In the genomic region with DNA sequence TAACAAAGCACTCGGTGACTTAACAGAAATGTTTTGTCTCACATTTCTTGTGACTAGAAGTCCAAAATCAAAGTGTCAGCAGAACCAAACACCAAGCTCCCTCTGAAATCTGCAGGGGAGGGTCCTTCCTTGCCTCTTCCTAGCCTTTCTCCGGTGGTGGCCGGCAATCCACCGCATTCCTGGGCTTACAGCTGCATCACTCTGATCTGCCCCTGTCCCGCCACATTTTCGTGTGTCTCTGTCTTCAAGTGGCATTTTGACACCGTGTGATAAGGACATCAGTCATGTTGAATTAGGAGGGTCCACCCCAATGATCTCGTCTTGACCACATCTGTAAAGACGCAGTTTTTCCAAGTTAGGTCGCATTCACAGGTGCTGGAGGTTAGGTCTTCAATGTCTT, we compare ENCODE assay signal across 9 cellular contexts. TPM values are rescaled to one million over a fixed set of nuclear protein-coding genes. Genes with fewer than 3 reads are reported as not detected.
A peak's percentile ranks its signal among the peaks of the same experiment; 100 is the strongest.
DNase-seq lines count a peak whose midpoint lies in the region; ATAC-seq, FAIRE-seq and TF ChIP-seq lines count a peak whose summit lies in the region.
"Had no signal": no experiment of that assay in that cellular context is flagged by ENCODE, and none has a peak within 500 bp of the region (broad histone marks: within the 10 kb centered on the region; RNA-seq: fewer than 3 reads in every experiment).

No MANE protein-coding gene starts in this region.

- H3K27me3 Mint-ChIP-seq in CD8-positive, alpha-beta T cell (ENCODE audit: low read depth): no peaks in the 10 kb centered on the region
- peaks cover 26% of the 10 kb centered on the region for H3K27me3 Mint-ChIP-seq in neural crest cell (ENCODE audit: low read depth)

- TSS peak; percentile 69 for BruUV-seq in GM12878 (replicated peaks; lab: Mats Ljungman, UMichigan)

- CTCF ChIA-PET in CD8-positive, alpha-beta T cell (lab: Charles Lee): interaction anchor here (1.7 kb wide), 1 partner anchor 202 kb away, joined by 6 read pairs; no protein-coding TSS in a partner anchor
- CTCF ChIA-PET in GM12878 (lab: Yijun Ruan, JAX): interaction anchor here (0.6 to 4.8 kb wide), 4 partner anchors 19 to 201 kb away, joined by 4 to 40 read pairs (median 4); no protein-coding TSS in a partner anchor

- H2AFZ ChIP-seq in GM12878 (ENCODE audit: control insufficient read depth, low read depth, low read length): peak overlapping the region; percentile 92

- H3K4me1 ChIP-seq in CD8-positive, alpha-beta T cell (ENCODE audit: insufficient read depth, low read length): peaks cover 11% of the 10 kb centered on the region
- peaks cover 5% of the 10 kb centered on the region; the same call in 1 of the 2 replicates for H3K4me1 ChIP-seq in GM12878 (ENCODE audit: control insufficient read depth, insufficient read depth, low read length)

- H3K27ac Mint-ChIP-seq in CD8-positive, alpha-beta T cell: peak overlapping the region; percentile 93
- H3K27ac Mint-ChIP-seq in neural crest cell (ENCODE audit: unreplicated experiment): no peak overlapping the region

- peaks cover 34% of the 10 kb centered on the region for H3K79me2 ChIP-seq in GM12878 (ENCODE audit: control insufficient read depth, insufficient read depth, low read length)

- FAIRE-seq in GM12878 (lab: Jason Lieb, UNC): no peak

- H4K20me1 ChIP-seq in GM12878 (ENCODE audit: control insufficient read depth, insufficient read depth): no peaks in the 10 kb centered on the region

- no peak for TF ChIP-seq POLR2A in GM12878 (IDR thresholded peaks at IDR 0.05; ENCODE audit: low read depth, low read length)

- no peak for ATAC-seq in CD8-positive, alpha-beta T cell
- ATAC-seq in GM12878: no peak

- no peaks in the 10 kb centered on the region for H3K36me3 ChIP-seq in CD8-positive, alpha-beta T cell (ENCODE audit: insufficient read depth, low read length)
- 0 out of 4 replicates have a peak, but pooled peaks cover 0 to 2% of the 10 kb centered on the region in 2 experiments for H3K36me3 ChIP-seq in GM12878 (ENCODE audit: control insufficient read depth in 2 of 2, insufficient read depth in 2 of 2, low read length in 1 of 2)

- H3K4me2 ChIP-seq in GM12878 (ENCODE audit: control insufficient read depth, insufficient read depth): peak overlapping the region; percentile 48

- no peaks in the 10 kb centered on the region for H3K27me3 ChIP-seq in CD8-positive, alpha-beta T cell (ENCODE audit: insufficient read depth, low read length)
- H3K27me3 ChIP-seq in GM12878 (replicated peaks in 1 of 2; ENCODE audit: control insufficient read depth in 2 of 2, insufficient read depth in 2 of 2, low read length in 1 of 2): no peaks in the 10 kb centered on the region

- RAD21 ChIA-PET in GM12878 (lab: Charles Lee; ENCODE audit: unreplicated experiment): interaction anchor here (0.6 to 5.7 kb wide), 3 partner anchors 32 to 217 kb away, joined by 3 to 46 read pairs (median 4); no protein-coding TSS in a partner anchor

- no peak for TF ChIP-seq EP300 in GM12878 (IDR thresholded peaks at IDR 0.05; ENCODE audit: borderline replicate concordance in 1 of 2, control insufficient read depth in 1 of 2, low read depth in 2 of 2, low read length in 2 of 2)

- 67% methylated on average over 10 of the region's 10 CpGs for WGBS in GM12878 (ENCODE audit: insufficient coverage, insufficient replicate concordance, low lambda C conversion rate, missing lambda C conversion rate)

- peaks cover 23% of the 10 kb centered on the region for H3K4me1 Mint-ChIP-seq in CD8-positive, alpha-beta T cell (ENCODE audit: low read depth)
- H3K4me1 Mint-ChIP-seq in neural crest cell: peaks cover 23% of the 10 kb centered on the region

- H3K9ac ChIP-seq in GM12878 (ENCODE audit: control insufficient read depth, insufficient read depth, low read length): no peak overlapping the region

- TF ChIP-seq CTCF in CD8-positive, alpha-beta T cell (IDR thresholded peaks at IDR 0.05): no peak
- TF ChIP-seq CTCF in GM12878 (IDR thresholded peaks at IDR 0.05 in 2 of 3, conservative IDR thresholded peaks at IDR 0.05 in 1 of 3; ENCODE audit: control insufficient read depth in 2 of 3, extremely low read depth in 1 of 3, insufficient read depth in 1 of 3, low read depth in 3 of 3, low read length in 3 of 3) (no peak), neural crest cell (conservative IDR thresholded peaks at IDR 0.05) (no peak)

- no peak overlapping the region for H3K4me3 ChIP-seq in CD8-positive, alpha-beta T cell (ENCODE audit: low read depth, low read length)
- H3K4me3 ChIP-seq in Jurkat, Clone E6-1 (ENCODE audit: low read length): peak overlapping the region; percentile 86; the same call in 1 of the 2 replicates
- no peak overlapping the region for H3K4me3 ChIP-seq in GM12878

- intact Hi-C loops in CD8-positive, alpha-beta T cell (cut with DNase I, micrococcal nuclease): loop anchor here (2.0 to 10.0 kb wide), 3 partner anchors 202 to 742 kb away; a partner anchor contains a TSS
- intact Hi-C loops in GM12878 (cut with micrococcal nuclease; ENCODE audit: unreplicated experiment): loop anchor here (10.0 kb wide), 2 partner anchors 102 to 332 kb away; a partner anchor contains a TSS

- DNase-seq in CD8-positive, alpha-beta T cell: no peak
- DNase-seq in Jurkat, Clone E6-1 (ENCODE audit: low read depth, low spot score): no peak
- DNase-seq in GM12878 (ENCODE audit: low read depth, low spot score): no peak
- no peak for DNase-seq in neural crest cell (ENCODE audit: low read depth, low spot score)
- no peak for DNase-seq in glomerular visceral epithelial cell (ENCODE audit: extremely low spot score)
- no peak for DNase-seq in GM19240 (ENCODE audit: insufficient read length, low spot score)
- no peak for DNase-seq in SIG-M5 (lab: John Stamatoyannopoulos, UW)
- no peak for DNase-seq in cerebellar nuclear complex (lab: John Stamatoyannopoulos, UW)
- DNase-seq: NCI-H2227 treated with DMSO at 0.1 percent for 48 hours had no signal

- peak overlapping the region; percentile 91 for H3K4me3 Mint-ChIP-seq in CD8-positive, alpha-beta T cell
- peak overlapping the region; percentile 90 for H3K4me3 Mint-ChIP-seq in neural crest cell

- no peaks in the 10 kb centered on the region for H3K9me3 ChIP-seq in CD8-positive, alpha-beta T cell (ENCODE audit: low read length)
- no peaks in the 10 kb centered on the region for H3K9me3 ChIP-seq in GM12878 (replicated peaks; ENCODE audit: control insufficient read depth, insufficient read depth, low read length)

- peaks cover 8% of the 10 kb centered on the region for H3K36me3 Mint-ChIP-seq in CD8-positive, alpha-beta T cell
- H3K36me3 Mint-ChIP-seq in neural crest cell (ENCODE audit: low read depth): peaks cover 7% of the 10 kb centered on the region

- no peak for TF ChIP-seq RAD21 in GM12878 (IDR thresholded peaks at IDR 0.05; ENCODE audit: insufficient read depth, low read depth, low read length)

- H3K9me3 Mint-ChIP-seq in CD8-positive, alpha-beta T cell: no peaks in the 10 kb centered on the region
- no peaks in the 10 kb centered on the region for H3K9me3 Mint-ChIP-seq in neural crest cell

- no peak overlapping the region for H3K27ac ChIP-seq in CD8-positive, alpha-beta T cell (ENCODE audit: low read depth, low read length)
- no peak overlapping the region for H3K27ac ChIP-seq in GM12878 (ENCODE audit: control insufficient read depth, insufficient read depth)

- in situ Hi-C loops in GM12878 (cut with MboI): no loop called here

- POLR2A ChIA-PET in CD8-positive, alpha-beta T cell (lab: Charles Lee): no interaction called here
- POLR2A ChIA-PET in GM12878 (lab: Charles Lee): interaction anchor here (0.6 kb wide), 1 partner anchor 206 kb away, joined by 3 read pairs; no protein-coding TSS in a partner anchor

- SMC1A ChIA-PET in GM12878 (lab: Charles Lee; ENCODE audit: uncharacterized antibody, unreplicated experiment): interaction anchor here (1.0 to 1.4 kb wide), 3 partner anchors 33 to 202 kb away, joined by 3 to 5 read pairs (median 3); no protein-coding TSS in a partner anchor

TF ChIP-seq in GM12878, 131 proteins besides CTCF, POLR2A, EP300 and RAD21:
- no peak for TF ChIP-seq TCF7 (IDR thresholded peaks at IDR 0.05; ENCODE audit: borderline replicate concordance)
- no peak for TF ChIP-seq ZNF207 (IDR thresholded peaks at IDR 0.05; ENCODE audit: borderline replicate concordance)
- no peak for TF ChIP-seq MTA2 (IDR thresholded peaks at IDR 0.05; ENCODE audit: low read depth)
- TF ChIP-seq MEF2B (IDR thresholded peaks at IDR 0.05; ENCODE audit: partially characterized antibody, poor library complexity, severe bottlenecking): peak; percentile 69
- TF ChIP-seq MEF2A (IDR thresholded peaks at IDR 0.05; ENCODE audit: insufficient read depth, low read depth, low read length): no peak
- TF ChIP-seq IKZF1 (conservative IDR thresholded peaks at IDR 0.05): 0 out of 2 replicates have a peak, but pooled peaks have one; percentile 11

RNA-seq across cellular contexts. Expression of a gene that starts 30.5 kb away (rescaled TPM):
- total RNA-seq in CD8-positive, alpha-beta T cell: 100 to 1,000 TPM; 595 to 610 TPM
- polyA plus RNA-seq in Jurkat, Clone E6-1 (2012; ENCODE audit: insufficient read depth, insufficient read length): 938 TPM
- total RNA-seq in GM12878 (2013; cell fraction: nucleolus; rRNA removed): 25.0 and 27.4 TPM in 2 replicates
- total RNA-seq in GM12878 (2014; rRNA removed) (173 and 183 TPM in 2 replicates), GM12878 (2014; rRNA removed; fragmentation: Illumina TruSeq; extraction: Trizol) (182 and 183 TPM in 2 replicates), GM12878 (2021) (234 and 256 TPM in 2 replicates), neural crest cell (162 and 179 TPM in 2 replicates)
- 230 TPM for polyA plus RNA-seq in GM12878 (2011; ENCODE audit: low read depth)
- polyA plus RNA-seq in GM12878 (2011; rRNA removed) (946 and 1,497 TPM in 2 replicates), GM12878 (2014; fragmentation: Illumina TruSeq; extraction: Trizol) (107 and 151 TPM in 2 replicates), GM12878 (2014; fragmentation: Nextera tagmentation; extraction: Ambion mirVana) (100 to 1,000 TPM; 368 to 461 TPM), GM12878 (2014; rRNA removed) (237 and 277 TPM in 2 replicates), GM12878 (2016; fragmentation: Nextera tagmentation; extraction: Ambion mirVana) (100 to 1,000 TPM; 460 to 475 TPM)
- polyA plus RNA-seq in GM12878 (2011; cell fraction: cytosol; rRNA removed): 205 and 237 TPM in 2 replicates
- polyA plus RNA-seq in GM12878 (2011; cell fraction: nucleus; rRNA removed): 100 and 101 TPM in 2 replicates
- 306 and 736 TPM in 2 replicates for polyA plus RNA-seq in GM12878 (2012)
- polyA minus RNA-seq in GM12878 (2011; rRNA and poly(A)+ RNA removed): 52.5 and 58.4 TPM in 2 replicates
- polyA minus RNA-seq in GM12878 (2011; cell fraction: cytosol; rRNA and poly(A)+ RNA removed): 18.3 and 28.3 TPM in 2 replicates
- 11.6 and 14.9 TPM in 2 replicates for polyA minus RNA-seq in GM12878 (2011; cell fraction: nucleus; rRNA and poly(A)+ RNA removed)
